Comparison of ENCODE assay signal across 12 cellular contexts in the genomic region with DNA sequence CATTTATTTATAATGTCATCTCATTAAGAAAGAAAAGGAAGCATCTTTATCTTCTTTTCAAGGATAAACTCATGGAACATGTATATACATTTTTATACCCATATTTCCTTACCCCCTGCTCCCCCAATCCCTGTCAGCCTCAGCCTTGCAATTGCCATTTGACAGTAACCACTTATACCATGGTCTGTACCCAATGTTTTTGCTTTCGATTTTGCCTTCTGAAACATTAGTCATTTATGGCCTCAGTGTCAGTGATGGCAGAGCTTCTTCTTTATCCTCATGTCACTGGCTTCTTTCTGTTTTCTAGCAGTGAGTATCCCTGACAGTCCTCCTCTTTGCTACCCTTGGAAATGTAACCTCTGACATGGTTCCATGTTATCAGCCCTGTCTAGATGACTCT.
DNase-seq lines count a peak whose midpoint lies in the region; ATAC-seq and TF ChIP-seq lines count a peak whose summit lies in the region.
"Had no signal": no experiment of that assay in that cellular context is flagged by ENCODE, and none has a peak within 500 bp of the region (broad histone marks: within the 10 kb centered on the region; RNA-seq: fewer than 3 reads in every experiment).

No MANE protein-coding gene starts in this region.

- TF ChIP-seq CTCF in HFFc6 (IDR thresholded peaks at IDR 0.05): no peak

- DNase-seq in HFFc6 (no peak), immature natural killer cell (peak; percentile 15 to 23 (median 16)), superior temporal gyrus (ENCODE audit: extremely low spot score) (no peak), NCI-H187 treated with DMSO at 0.1 percent for 48 hours (lab: John Stamatoyannopoulos, UW) (no peak)
- DNase-seq in activated T-helper 1 cell treated with anti-CD3 and anti-CD28 coated beads, Interleukin-12 subunit alpha, Interleukin-12 subunit beta, Interleukin-2, Interleukin-4 antibody, amounts not matched to agents 30 ng/mL and 10 ng/mL and 1 ng/mL, durations not matched to agents 14 hours and 24 hours and 36 hours (ENCODE audit: low spot score): no peak
- DNase-seq: adrenal gland; CD4-positive, alpha-beta T cell; GF-D8 had no signal

- no peaks in the 10 kb centered on the region for H3K9me3 Mint-ChIP-seq in HFFc6
- H3K9me3 Mint-ChIP-seq in immature natural killer cell: peaks cover 0 to 7% (median 3%) of the 10 kb centered on the region in 6 donors
- H3K9me3 Mint-ChIP-seq in activated T-helper 1 cell treated with anti-CD3 and anti-CD28 coated beads, Interleukin-12 subunit alpha, Interleukin-12 subunit beta, Interleukin-2, Interleukin-4 antibody, amounts not matched to agents 30 ng/mL and 10 ng/mL and 1 ng/mL, durations not matched to agents 14 hours and 24 hours and 36 hours: peaks cover 3% of the 10 kb centered on the region
- H3K9me3 Mint-ChIP-seq: CD4-positive, alpha-beta T cell had no signal

- no peak overlapping the region for H3K27ac Mint-ChIP-seq in HFFc6
- peak overlapping the region in 4 of 6 donors; percentile 11 to 83 (median 54) for H3K27ac Mint-ChIP-seq in immature natural killer cell
- no peak overlapping the region for H3K27ac Mint-ChIP-seq in activated T-helper 1 cell treated with anti-CD3 and anti-CD28 coated beads, Interleukin-12 subunit alpha, Interleukin-12 subunit beta, Interleukin-2, Interleukin-4 antibody, amounts not matched to agents 30 ng/mL and 10 ng/mL and 1 ng/mL, durations not matched to agents 14 hours and 24 hours and 36 hours
- H3K27ac Mint-ChIP-seq: CD4-positive, alpha-beta T cell had no signal

- H3K4me3 Mint-ChIP-seq in HFFc6: peak overlapping the region; percentile 4; the same call in 1 of the 2 replicates
- no peak overlapping the region for H3K4me3 Mint-ChIP-seq in immature natural killer cell
- no peak overlapping the region for H3K4me3 Mint-ChIP-seq in activated T-helper 1 cell treated with anti-CD3 and anti-CD28 coated beads, Interleukin-12 subunit alpha, Interleukin-12 subunit beta, Interleukin-2, Interleukin-4 antibody, amounts not matched to agents 30 ng/mL and 10 ng/mL and 1 ng/mL, durations not matched to agents 14 hours and 24 hours and 36 hours
- H3K4me3 Mint-ChIP-seq: CD4-positive, alpha-beta T cell had no signal

- no peaks in the 10 kb centered on the region; the same call in 1 of the 2 replicates for H3K4me1 Mint-ChIP-seq in HFFc6 (ENCODE audit: low read depth)
- H3K4me1 Mint-ChIP-seq in immature natural killer cell: peaks cover 36 to 53% of the 10 kb centered on the region in 2 donors
- H3K4me1 Mint-ChIP-seq in activated T-helper 1 cell treated with anti-CD3 and anti-CD28 coated beads, Interleukin-12 subunit alpha, Interleukin-12 subunit beta, Interleukin-2, Interleukin-4 antibody, amounts not matched to agents 30 ng/mL and 10 ng/mL and 1 ng/mL, durations not matched to agents 14 hours and 24 hours and 36 hours (ENCODE audit: low read depth): peaks cover 16% of the 10 kb centered on the region

- ATAC-seq in GM18907 (IDR thresholded peaks at IDR 0.05; ENCODE audit: unreplicated experiment): peak; percentile 53
- peak; percentile 55 for ATAC-seq in HG03571 (IDR thresholded peaks at IDR 0.05; ENCODE audit: unreplicated experiment)
- ATAC-seq: esophagus mucosa, HCT116 had no signal

- intact Hi-C loops in activated T-helper 1 cell treated with anti-CD3 and anti-CD28 coated beads, Interleukin-12 subunit alpha, Interleukin-12 subunit beta, Interleukin-2, Interleukin-4 antibody, amounts not matched to agents 30 ng/mL and 10 ng/mL and 1 ng/mL, durations not matched to agents 14 hours and 24 hours and 36 hours (cut with micrococcal nuclease): no loop called here

- H3K27me3 Mint-ChIP-seq in HFFc6 (ENCODE audit: insufficient read depth): no peaks in the 10 kb centered on the region; the same call in 1 of the 2 replicates
- peaks cover 0 to 2% (median 0%) of the 10 kb centered on the region in 3 donors for H3K27me3 Mint-ChIP-seq in immature natural killer cell (ENCODE audit: low read depth in 3 of 3)
- peaks cover 17% of the 10 kb centered on the region for H3K27me3 Mint-ChIP-seq in activated T-helper 1 cell treated with anti-CD3 and anti-CD28 coated beads, Interleukin-12 subunit alpha, Interleukin-12 subunit beta, Interleukin-2, Interleukin-4 antibody, amounts not matched to agents 30 ng/mL and 10 ng/mL and 1 ng/mL, durations not matched to agents 14 hours and 24 hours and 36 hours (ENCODE audit: insufficient read depth)
- H3K27me3 Mint-ChIP-seq: CD4-positive, alpha-beta T cell had no signal

- H3K36me3 Mint-ChIP-seq in HFFc6 (ENCODE audit: low read depth) (no peaks in the 10 kb centered on the region), immature natural killer cell (peaks cover 3 to 10% (median 4%) of the 10 kb centered on the region in 3 donors)
- peaks cover 3% of the 10 kb centered on the region for H3K36me3 Mint-ChIP-seq in activated T-helper 1 cell treated with anti-CD3 and anti-CD28 coated beads, Interleukin-12 subunit alpha, Interleukin-12 subunit beta, Interleukin-2, Interleukin-4 antibody, amounts not matched to agents 30 ng/mL and 10 ng/mL and 1 ng/mL, durations not matched to agents 14 hours and 24 hours and 36 hours (ENCODE audit: low read depth)

Comparison
In these comparisons a context has a peak if more than half of its experiments do, and no peak if none do; other contexts are left out.
1. DNase-seq: peak in immature natural killer cell (3 of 3); none in HFFc6 (single experiment), activated T-helper 1 cell treated with anti-CD3 and anti-CD28 coated beads, Interleukin-12 subunit alpha, Interleukin-12 subunit beta, Interleukin-2, Interleukin-4 antibody, amounts not matched to agents 30 ng/mL and 10 ng/mL and 1 ng/mL, durations not matched to agents 14 hours and 24 hours and 36 hours (single experiment), superior temporal gyrus (single experiment) and NCI-H187 treated with DMSO at 0.1 percent for 48 hours (single experiment).
2. H3K27ac Mint-ChIP-seq: peak in immature natural killer cell (4 of 6); none in HFFc6 (single experiment) and activated T-helper 1 cell treated with anti-CD3 and anti-CD28 coated beads, Interleukin-12 subunit alpha, Interleukin-12 subunit beta, Interleukin-2, Interleukin-4 antibody, amounts not matched to agents 30 ng/mL and 10 ng/mL and 1 ng/mL, durations not matched to agents 14 hours and 24 hours and 36 hours (single experiment).